Comparison of ENCODE assay signal across 9 cellular contexts in genomic region chr9:37343724-37344123, GRCh38.
"Had no signal": no experiment of that assay in that cellular context is flagged by ENCODE, and none has a peak within 500 bp of the region (broad histone marks: within the 10 kb centered on the region; RNA-seq: fewer than 3 reads in every experiment).

No MANE protein-coding gene starts in this region.

- DNase-seq: GM23248, GOT3, H7, HFFc6, IMR-90, KBM-7 had no signal

- H3K36me3 ChIP-seq: HAP-1 had no signal

- FAIRE-seq: HTR-8/SVneo had no signal

- ATAC-seq: HCT116 had no signal

- H3K4me3 ChIP-seq: GM23248, HAP-1 had no signal

- H3K27ac ChIP-seq: GM23248 had no signal

- H2AFZ ChIP-seq: GM23248 had no signal

- H3K27ac Mint-ChIP-seq: HFFc6 had no signal

- H3K9me3 Mint-ChIP-seq: HFFc6 had no signal

- H3K9ac ChIP-seq: GM23248 had no signal

- H3K9me3 ChIP-seq: HAP-1 had no signal

- H3K4me3 Mint-ChIP-seq: HFFc6 had no signal
